Comparison of ENCODE assay signal across 8 cellular contexts in genomic region chr4:3387943-3388348, GRCh38. TPM values are rescaled to one million over a fixed set of nuclear protein-coding genes. Genes with fewer than 3 reads are reported as not detected.
A peak's percentile ranks its signal among the peaks of the same experiment; 100 is the strongest.
DNase-seq lines count a peak whose midpoint lies in the region; ATAC-seq and TF ChIP-seq lines count a peak whose summit lies in the region.

No MANE protein-coding gene starts in this region.

- DNase-seq in AG04450 (ENCODE audit: low read depth, low spot score) (no peak), KBM-7 (peak; percentile 77), cerebellar cortex (ENCODE audit: low spot score) (peak; percentile 29), lung microvascular endothelial cell (ENCODE audit: low read depth in 2 of 2) (peak; percentile 40 to 55), transverse colon (peak; percentile 74), NCI-H1105 (lab: John Stamatoyannopoulos, UW) (no peak)
- no peak for DNase-seq in stimulated activated naive CD4-positive, alpha-beta T cell (lab: John Stamatoyannopoulos, UW)

- H3K4me3 ChIP-seq in AG04450 (ENCODE audit: low read depth, low read length): peak overlapping the region; percentile 27; the same call in 1 of the 2 replicates
- peak overlapping the region in 2 of 4 donors; percentile 0 to 7 for H3K4me3 ChIP-seq in transverse colon

- in situ Hi-C loops in KBM-7 (cut with MboI; ENCODE audit: low pct_unique_long_range_greater_than_20kb, low sequenced_read_pairs) (no loop called here), transverse colon (cut with MboI; ENCODE audit: low pct_ligation_motif_present in 1 of 4, low pct_unique_long_range_greater_than_20kb in 1 of 4, low sequenced_read_pairs in 3 of 4) (no loop called here)

- peaks cover 0 to 35% (median 16%) of the 10 kb centered on the region in 4 donors for H3K4me1 ChIP-seq in transverse colon

- intact Hi-C loops in transverse colon (cut with DNase I; ENCODE audit: low total_unique reads): no loop called here

- peaks cover 3% of the 10 kb centered on the region; the same call in 1 of the 2 replicates for H3K9me3 ChIP-seq in AG04450 (ENCODE audit: control insufficient read depth, insufficient read depth, low read length)
- no peaks in the 10 kb centered on the region for H3K9me3 ChIP-seq in transverse colon

- WGBS in transverse colon (ENCODE audit: low coverage in 1 of 2), 2 donors: 34 to 47% methylated on average over 4 to 10 of the region's 12 CpGs

- H3K27ac ChIP-seq in AG04450 (ENCODE audit: low read depth, low read length) (no peak overlapping the region), transverse colon (peak overlapping the region; percentile 72 to 77 (median 74))

- TF ChIP-seq EP300 in transverse colon (IDR thresholded peaks at IDR 0.05; ENCODE audit: low read depth): no peak

- CTCF ChIA-PET in AG04450 (lab: Charles Lee): interaction anchor here (2.7 kb wide), 1 partner anchor 93 kb away, joined by 9 read pairs; no protein-coding TSS in a partner anchor

- POLR2A ChIA-PET in AG04450 (lab: Yijun Ruan, JAX): no interaction called here

- no peaks in the 10 kb centered on the region for H3K27me3 ChIP-seq in AG04450 (ENCODE audit: control insufficient read depth, insufficient read depth, low read length)
- H3K27me3 ChIP-seq in transverse colon: no peaks in the 10 kb centered on the region

- no peaks in the 10 kb centered on the region for H3K36me3 ChIP-seq in transverse colon

- TF ChIP-seq POLR2A in transverse colon (IDR thresholded peaks at IDR 0.05): no peak

- no peak for TF ChIP-seq CTCF in AG04450 (IDR thresholded peaks at IDR 0.05; ENCODE audit: low read depth, low read length)
- no peak for TF ChIP-seq CTCF in transverse colon (IDR thresholded peaks at IDR 0.05)

- ATAC-seq in GM19455 (IDR thresholded peaks at IDR 0.05; ENCODE audit: unreplicated experiment): peak; percentile 26

RNA-seq across cellular contexts. Expression of gene HGFAC, which starts 53.8 kb away (rescaled TPM):
- polyA plus RNA-seq in AG04450 (2011; rRNA removed): 0.05 TPM in 1 of 2 replicates, not detected in the other
- polyA minus RNA-seq in AG04450 (2011; rRNA and poly(A)+ RNA removed): not detected in 2 replicates
- total RNA-seq in lung microvascular endothelial cell: 0.20 TPM in 1 of 2 replicates, not detected in the other
- not detected for total RNA-seq in transverse colon

Comparison
In these comparisons a context has a peak if more than half of its experiments do, and no peak if none do; other contexts are left out.
1. DNase-seq: peak in KBM-7 (single experiment), cerebellar cortex (single experiment), lung microvascular endothelial cell (2 of 2) and transverse colon (single experiment); none in AG04450 (single experiment), NCI-H1105 (single experiment) and stimulated activated naive CD4-positive, alpha-beta T cell (0 of 6).